Comparison of ENCODE assay signal across 3 cellular contexts in the genomic region with DNA sequence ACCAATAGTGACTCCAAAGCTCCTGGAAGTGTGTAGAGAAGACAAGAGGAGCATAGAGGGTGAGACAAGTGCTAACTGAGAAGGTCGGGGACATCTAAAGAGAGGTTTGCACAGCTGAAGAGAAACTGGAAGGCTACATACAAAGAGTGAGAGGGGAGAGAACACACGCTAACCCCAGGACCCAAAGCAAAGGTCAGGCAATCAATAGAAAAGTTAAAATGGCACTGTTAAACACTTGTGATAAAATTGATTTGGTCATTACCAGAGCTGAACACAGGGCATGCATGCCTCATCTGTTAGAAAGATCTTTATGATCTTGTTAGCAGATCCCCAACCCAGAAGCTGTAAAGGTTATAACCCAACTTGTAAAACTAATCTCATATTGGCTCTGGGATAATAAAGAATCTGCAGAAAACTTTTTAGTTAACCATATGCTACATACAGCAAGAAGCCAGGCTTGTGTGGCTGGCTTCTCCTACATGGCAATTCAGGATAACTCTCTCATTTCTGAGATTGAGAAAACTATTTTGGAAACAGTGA.
TF ChIP-seq lines count a peak whose summit lies in the region.

No MANE protein-coding gene starts in this region.

TF ChIP-seq in liver, 16 proteins besides CTCF, POLR2A, EP300 and RAD21:
- TF ChIP-seq REST (IDR thresholded peaks at IDR 0.05) (no peak), HNF4G (IDR thresholded peaks at IDR 0.05) (peak; percentile 60), GABPA (IDR thresholded peaks at IDR 0.05 in 1 of 2, conservative IDR thresholded peaks at IDR 0.05 in 1 of 2) (no peak), FOXA2 (IDR thresholded peaks at IDR 0.05) (no peak), FOXA1 (IDR thresholded peaks at IDR 0.05) (no peak), HNF4A (conservative IDR thresholded peaks at IDR 0.05) (peak; percentile 87 to 95), RXRA (IDR thresholded peaks at IDR 0.05) (peak; percentile 65), NR2F2 (IDR thresholded peaks at IDR 0.05) (peak; percentile 32), SP1 (IDR thresholded peaks at IDR 0.05) (peak; percentile 75), YY1 (IDR thresholded peaks at IDR 0.05) (peak; percentile 81), EGR1 (IDR thresholded peaks at IDR 0.05; ENCODE audit: low read depth in 2 of 2) (no peak), JUND (IDR thresholded peaks at IDR 0.05) (no peak), ATF3 (IDR thresholded peaks at IDR 0.05) (no peak), MAX (IDR thresholded peaks at IDR 0.05) (no peak), TAF1 (conservative IDR thresholded peaks at IDR 0.05) (no peak), ZBTB33 (IDR thresholded peaks at IDR 0.05) (peak; percentile 22)

TF ChIP-seq in HepG2, 621 proteins besides CTCF, POLR2A, EP300 and RAD21 (continued from another document):
- TF ChIP-seq, protein P1, sequence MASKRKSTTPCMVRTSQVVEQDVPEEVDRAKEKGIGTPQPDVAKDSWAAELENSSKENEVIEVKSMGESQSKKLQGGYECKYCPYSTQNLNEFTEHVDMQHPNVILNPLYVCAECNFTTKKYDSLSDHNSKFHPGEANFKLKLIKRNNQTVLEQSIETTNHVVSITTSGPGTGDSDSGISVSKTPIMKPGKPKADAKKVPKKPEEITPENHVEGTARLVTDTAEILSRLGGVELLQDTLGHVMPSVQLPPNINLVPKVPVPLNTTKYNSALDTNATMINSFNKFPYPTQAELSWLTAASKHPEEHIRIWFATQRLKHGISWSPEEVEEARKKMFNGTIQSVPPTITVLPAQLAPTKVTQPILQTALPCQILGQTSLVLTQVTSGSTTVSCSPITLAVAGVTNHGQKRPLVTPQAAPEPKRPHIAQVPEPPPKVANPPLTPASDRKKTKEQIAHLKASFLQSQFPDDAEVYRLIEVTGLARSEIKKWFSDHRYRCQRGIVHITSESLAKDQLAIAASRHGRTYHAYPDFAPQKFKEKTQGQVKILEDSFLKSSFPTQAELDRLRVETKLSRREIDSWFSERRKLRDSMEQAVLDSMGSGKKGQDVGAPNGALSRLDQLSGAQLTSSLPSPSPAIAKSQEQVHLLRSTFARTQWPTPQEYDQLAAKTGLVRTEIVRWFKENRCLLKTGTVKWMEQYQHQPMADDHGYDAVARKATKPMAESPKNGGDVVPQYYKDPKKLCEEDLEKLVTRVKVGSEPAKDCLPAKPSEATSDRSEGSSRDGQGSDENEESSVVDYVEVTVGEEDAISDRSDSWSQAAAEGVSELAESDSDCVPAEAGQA (IDR thresholded peaks at IDR 0.05; ENCODE audit: low read depth) = no peak
- TF ChIP-seq, protein P1 (CRISPR knock-in tag; IDR thresholded peaks at IDR 0.05; ENCODE audit: borderline replicate concordance) = no peak
- no peak for TF ChIP-seq SMARCC2 (IDR thresholded peaks at IDR 0.05)
- no peak for TF ChIP-seq ZNF660 (CRISPR knock-in tag; IDR thresholded peaks at IDR 0.05; ENCODE audit: borderline replicate concordance, low read depth)
- TF ChIP-seq USF2 (IDR thresholded peaks at IDR 0.05; ENCODE audit: low read depth, low read length) = no peak
- TF ChIP-seq USF2 (CRISPR knock-in tag; IDR thresholded peaks at IDR 0.05; ENCODE audit: borderline replicate concordance) = no peak
- TF ChIP-seq, protein P2, sequence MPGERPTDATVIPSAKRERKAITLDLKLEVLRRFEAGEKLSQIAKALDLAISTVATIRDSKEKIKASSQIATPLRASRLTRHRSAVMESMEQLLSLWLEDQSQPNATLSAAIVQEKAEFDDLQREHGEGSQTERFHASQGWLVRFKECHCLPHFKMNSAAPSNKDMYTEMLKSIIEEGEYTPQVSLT (CRISPR knock-in tag; IDR thresholded peaks at IDR 0.05; ENCODE audit: borderline replicate concordance, low read depth) = no peak
- no peak for TF ChIP-seq MEIS2 (CRISPR knock-in tag; IDR thresholded peaks at IDR 0.05)

TF ChIP-seq in endothelial cell of umbilical vein, 7 proteins besides CTCF, POLR2A, EP300 and RAD21:
- TF ChIP-seq EZH2 (IDR thresholded peaks at IDR 0.05; ENCODE audit: borderline replicate concordance, low read depth, low read length, severe bottlenecking) = no peak
- no peak for TF ChIP-seq POLR2AphosphoS5 (IDR thresholded peaks at IDR 0.05; ENCODE audit: insufficient read depth, low read depth, low read length)
- no peak for TF ChIP-seq MAX (IDR thresholded peaks at IDR 0.05; ENCODE audit: insufficient read depth, insufficient read length)
- TF ChIP-seq GATA2 (IDR thresholded peaks at IDR 0.05; ENCODE audit: insufficient read depth, insufficient read length, low read depth, low read length) = no peak
- TF ChIP-seq JUN (IDR thresholded peaks at IDR 0.05; ENCODE audit: borderline replicate concordance, insufficient read depth, insufficient read length, low read depth) = no peak
- TF ChIP-seq MYC (IDR thresholded peaks at IDR 0.05; ENCODE audit: low read depth, low read length) = no peak
TF ChIP-seq in endothelial cell of umbilical vein: peak in this region for 0.
